Comparison of ENCODE assay signal across 23 cellular contexts in genomic region chr15:66069751-66070150, GRCh38.
"Had no signal": no experiment of that assay in that cellular context is flagged by ENCODE, and none has a peak within 500 bp of the region (broad histone marks: within the 10 kb centered on the region; RNA-seq: fewer than 3 reads in every experiment).

No MANE protein-coding gene starts in this region.

- H3K9me3 Mint-ChIP-seq: activated naive CD8-positive, alpha-beta T cell treated with anti-CD3 and anti-CD28 coated beads, Interleukin-2, amount 50 U/mL, for 24 hours; memory B cell; naive thymus-derived CD8-positive, alpha-beta T cell; neural crest cell; T-helper 1 cell treated with Interleukin-12 subunit alpha and Interleukin-12 subunit beta and Interleukin-4 antibody, amounts not matched to agents 30 μg/mL and 1 μg/mL, for 36 hours had no signal

- ATAC-seq: activated CD4-positive, CD25-positive, alpha-beta regulatory T cell treated with anti-CD3 and anti-CD28 coated beads, Interleukin-2, amount 50 U/mL, for 24 hours; activated naive CD8-positive, alpha-beta T cell treated with anti-CD3 and anti-CD28 coated beads, Interleukin-2, amount 50 U/mL, for 24 hours; foreskin keratinocyte; heart left ventricle; left lobe of liver; naive thymus-derived CD8-positive, alpha-beta T cell had no signal

- DNase-seq: activated CD4-positive, alpha-beta T cell treated with anti-CD3 and anti-CD28 coated beads for 48 hours; activated CD4-positive, alpha-beta T cell treated with anti-CD3 and anti-CD28 coated beads, Interleukin-2, amount 50 U/mL, for 48 hours; activated CD8-positive, alpha-beta memory T cell treated with anti-CD3 and anti-CD28 coated beads for 24 hours; activated gamma-delta T cell treated with Interleukin-2 at 50 U/mL for 16 hours; activated naive CD4-positive, alpha-beta T cell treated with anti-CD3 and anti-CD28 coated beads, Interleukin-2, amount 50 U/mL, for 16 hours; activated naive CD8-positive, alpha-beta T cell treated with anti-CD3 and anti-CD28 coated beads, Interleukin-2, amount 50 U/mL, for 24 hours; amygdala; caudate nucleus; cortex of kidney; foreskin keratinocyte; heart left ventricle; naive thymus-derived CD8-positive, alpha-beta T cell; occipital lobe; stimulated activated CD4-positive, alpha-beta T cell treated with anti-CD3 and anti-CD28 coated beads, Interleukin-2, amount 100 ng/mL, for 48 hours; stimulated activated naive CD4-positive, alpha-beta T cell treated with Interleukin-2 at 50 U/mL for 16 hours; T-helper 9 cell; transverse colon; WERI-Rb-1 had no signal

- H3K4me1 Mint-ChIP-seq: activated naive CD8-positive, alpha-beta T cell treated with anti-CD3 and anti-CD28 coated beads, Interleukin-2, amount 50 U/mL, for 24 hours; memory B cell; naive thymus-derived CD8-positive, alpha-beta T cell had no signal

- H3K36me3 Mint-ChIP-seq: memory B cell; naive thymus-derived CD8-positive, alpha-beta T cell had no signal

- H3K4me3 Mint-ChIP-seq: activated naive CD8-positive, alpha-beta T cell treated with anti-CD3 and anti-CD28 coated beads, Interleukin-2, amount 50 U/mL, for 24 hours; memory B cell; naive thymus-derived CD8-positive, alpha-beta T cell; neural crest cell; T-helper 1 cell treated with Interleukin-12 subunit alpha and Interleukin-12 subunit beta and Interleukin-4 antibody, amounts not matched to agents 30 μg/mL and 1 μg/mL, for 36 hours had no signal

- H3K27ac Mint-ChIP-seq: activated naive CD8-positive, alpha-beta T cell treated with anti-CD3 and anti-CD28 coated beads, Interleukin-2, amount 50 U/mL, for 24 hours; memory B cell; naive thymus-derived CD8-positive, alpha-beta T cell; T-helper 1 cell treated with Interleukin-12 subunit alpha and Interleukin-12 subunit beta and Interleukin-4 antibody, amounts not matched to agents 30 μg/mL and 1 μg/mL, for 36 hours had no signal
